Comparison of ENCODE assay signal across 25 cellular contexts in the genomic region with DNA sequence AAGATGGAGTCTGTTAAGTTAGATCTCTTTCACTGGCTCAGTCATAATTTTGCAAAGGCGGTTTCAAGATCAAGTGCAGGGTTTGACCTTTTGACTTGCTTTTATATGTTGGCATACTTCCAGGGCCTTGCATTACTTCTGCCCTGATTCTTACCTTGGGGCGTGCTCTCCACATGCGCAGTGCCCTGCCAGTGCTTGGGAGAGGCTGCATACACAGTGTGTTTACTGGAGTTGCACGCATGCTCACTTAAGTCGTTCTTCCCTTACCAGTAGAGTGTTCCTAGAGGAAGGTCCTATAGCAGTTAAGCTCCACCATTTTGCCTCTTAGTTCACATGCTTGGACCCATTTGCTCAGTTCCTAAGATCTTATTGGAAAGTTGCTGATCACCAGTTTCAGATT. TPM values are rescaled to one million over a fixed set of nuclear protein-coding genes. Genes with fewer than 3 reads are reported as not detected.
DNase-seq lines count a peak whose midpoint lies in the region; ATAC-seq, FAIRE-seq and TF ChIP-seq lines count a peak whose summit lies in the region.
"Had no signal": no experiment of that assay in that cellular context is flagged by ENCODE, and none has a peak within 500 bp of the region (broad histone marks: within the 10 kb centered on the region; RNA-seq: fewer than 3 reads in every experiment).

No MANE protein-coding gene starts in this region.

- H3K27me3 Mint-ChIP-seq in activated naive CD8-positive, alpha-beta T cell treated with anti-CD3 and anti-CD28 coated beads, Interleukin-2, amount 50 U/mL, for 24 hours: no peaks in the 10 kb centered on the region

- H4K20me1 ChIP-seq in DOHH2 (ENCODE audit: control insufficient read depth, insufficient read depth, low read depth, low read length): no peaks in the 10 kb centered on the region
- no peaks in the 10 kb centered on the region for H4K20me1 ChIP-seq in KMS-11 (ENCODE audit: insufficient read depth)
- H4K20me1 ChIP-seq in mammary epithelial cell (ENCODE audit: insufficient read depth, low read length): no peaks in the 10 kb centered on the region

- H3K36me3 ChIP-seq in DOHH2 (ENCODE audit: control insufficient read depth, low read length) (no peaks in the 10 kb centered on the region; the same call in 1 of the 2 replicates), KMS-11 (ENCODE audit: insufficient read depth) (no peaks in the 10 kb centered on the region), mammary epithelial cell (ENCODE audit: insufficient read depth, low read length) (no peaks in the 10 kb centered on the region)
- H3K36me3 ChIP-seq: heart left ventricle, right lobe of liver had no signal

- dilution Hi-C loops in mammary epithelial cell (cut with HindIII; ENCODE audit: low sequenced_read_pairs): no loop called here

- TF ChIP-seq CTCF in DOHH2 (IDR thresholded peaks at IDR 0.05; ENCODE audit: low read depth, low read length, poor library complexity, severe bottlenecking) (no peak), KMS-11 (conservative IDR thresholded peaks at IDR 0.05; ENCODE audit: low read depth, low read length) (no peak), mammary epithelial cell (conservative IDR thresholded peaks at IDR 0.05 in 1 of 2, IDR thresholded peaks at IDR 0.05 in 1 of 2; ENCODE audit: extremely low read depth in 1 of 2, insufficient read depth in 1 of 2, low read depth in 1 of 2, low read length in 2 of 2) (no peak)

- CTCF ChIA-PET in mammary epithelial cell (lab: Charles Lee; ENCODE audit: low non-redundant PET): no interaction called here

- H3K4me2 ChIP-seq in DOHH2 (ENCODE audit: low read length) (peak overlapping the region; percentile 50; the same call in 1 of the 2 replicates), KMS-11 (peak overlapping the region; percentile 62), mammary epithelial cell (ENCODE audit: insufficient read depth, low read depth, low read length) (no peak overlapping the region)

- no peak overlapping the region for H3K4me3 Mint-ChIP-seq in activated naive CD8-positive, alpha-beta T cell treated with anti-CD3 and anti-CD28 coated beads, Interleukin-2, amount 50 U/mL, for 24 hours
- H3K4me3 Mint-ChIP-seq: immature natural killer cell had no signal

- H3K36me3 Mint-ChIP-seq in activated naive CD8-positive, alpha-beta T cell treated with anti-CD3 and anti-CD28 coated beads, Interleukin-2, amount 50 U/mL, for 24 hours (ENCODE audit: low read depth): no peaks in the 10 kb centered on the region
- H3K36me3 Mint-ChIP-seq: immature natural killer cell had no signal

- no TSS peak for BruUV-seq in mammary epithelial cell (replicated peaks; lab: Mats Ljungman, UMichigan)

- ATAC-seq in activated naive CD8-positive, alpha-beta T cell treated with anti-CD3 and anti-CD28 coated beads, Interleukin-2, amount 50 U/mL, for 24 hours: peak; percentile 18
- ATAC-seq in GM21825 (IDR thresholded peaks at IDR 0.05; ENCODE audit: unreplicated experiment): no peak
- ATAC-seq: heart left ventricle, left ventricle myocardium superior had no signal

- peaks cover 86% of the 10 kb centered on the region for H3K4me1 Mint-ChIP-seq in activated naive CD8-positive, alpha-beta T cell treated with anti-CD3 and anti-CD28 coated beads, Interleukin-2, amount 50 U/mL, for 24 hours

- WGBS in mammary epithelial cell (ENCODE audit: low coverage, missing lambda C conversion rate): 95% methylated on average over 4 of the region's 5 CpGs

- no peaks in the 10 kb centered on the region for H3K9me2 ChIP-seq in DOHH2 (replicated peaks; ENCODE audit: control insufficient read depth, low read length)

- H3K4me3 ChIP-seq in DOHH2 (ENCODE audit: low read length) (no peak overlapping the region), KMS-11 (IDR thresholded peaks at IDR 0.05; ENCODE audit: insufficient read depth, low read depth, low read length) (no peak overlapping the region), mammary epithelial cell (replicated peaks in 1 of 3; ENCODE audit: insufficient read depth in 1 of 3, low read depth in 2 of 3, low read length in 3 of 3) (no peak overlapping the region)
- H3K4me3 ChIP-seq: heart left ventricle, right lobe of liver had no signal

- H3K4me1 ChIP-seq in DOHH2 (ENCODE audit: control insufficient read depth, low read length): peaks cover 64% of the 10 kb centered on the region
- H3K4me1 ChIP-seq in KMS-11 (ENCODE audit: low read depth, poor library complexity, severe bottlenecking): peaks cover 86% of the 10 kb centered on the region
- peaks cover 46% of the 10 kb centered on the region for H3K4me1 ChIP-seq in mammary epithelial cell (ENCODE audit: insufficient read depth, low read length)

- H3K79me2 ChIP-seq in DOHH2 (ENCODE audit: control insufficient read depth, low read length) (no peaks in the 10 kb centered on the region), KMS-11 (ENCODE audit: insufficient read depth, low read depth) (no peaks in the 10 kb centered on the region), mammary epithelial cell (ENCODE audit: insufficient read depth, low read length) (no peaks in the 10 kb centered on the region)

- H3K9me3 Mint-ChIP-seq in activated naive CD8-positive, alpha-beta T cell treated with anti-CD3 and anti-CD28 coated beads, Interleukin-2, amount 50 U/mL, for 24 hours: no peaks in the 10 kb centered on the region
- H3K9me3 Mint-ChIP-seq: immature natural killer cell had no signal

- H3K27me3 ChIP-seq in DOHH2 (ENCODE audit: control insufficient read depth, low read length) (no peaks in the 10 kb centered on the region), KMS-11 (ENCODE audit: insufficient read depth, low read depth) (no peaks in the 10 kb centered on the region), mammary epithelial cell (ENCODE audit: insufficient read depth, low read length) (no peaks in the 10 kb centered on the region)
- H3K27me3 ChIP-seq: heart left ventricle, right lobe of liver had no signal

- H2AFZ ChIP-seq in KMS-11 (ENCODE audit: low read depth): peak overlapping the region; percentile 18
- no peak overlapping the region for H2AFZ ChIP-seq in mammary epithelial cell (ENCODE audit: low read depth, low read length)

- intact Hi-C loops in mammary epithelial cell (cut with micrococcal nuclease): no loop called here

- no peaks in the 10 kb centered on the region for H3F3A ChIP-seq in DOHH2 (ENCODE audit: control insufficient read depth, insufficient read depth)

- FAIRE-seq in H54 (lab: Jason Lieb, UNC): no peak
- FAIRE-seq: D721Med, G401.6, TTC549 had no signal

- H3K27ac ChIP-seq in DOHH2 (ENCODE audit: low read depth, low read length): peak overlapping the region; percentile 58
- H3K27ac ChIP-seq in KMS-11: peak overlapping the region; percentile 90
- H3K27ac ChIP-seq in mammary epithelial cell (ENCODE audit: insufficient read depth, low read depth, low read length): no peak overlapping the region
- H3K27ac ChIP-seq: heart left ventricle, right lobe of liver had no signal

- H3K9me3 ChIP-seq in DOHH2 (ENCODE audit: control insufficient read depth, insufficient read depth, low read length) (no peaks in the 10 kb centered on the region), mammary epithelial cell (replicated peaks; ENCODE audit: insufficient read depth, low read length) (no peaks in the 10 kb centered on the region)
- H3K9me3 ChIP-seq: heart left ventricle, right lobe of liver had no signal

- TF ChIP-seq POLR2A in H54 (IDR thresholded peaks at IDR 0.05; ENCODE audit: low read depth, low read length): no peak

- peak overlapping the region; percentile 50; the same call in 1 of the 2 replicates for H3K9ac ChIP-seq in KMS-11
- no peak overlapping the region for H3K9ac ChIP-seq in mammary epithelial cell (ENCODE audit: insufficient read depth, low read length)

- DNase-seq in activated naive CD8-positive, alpha-beta T cell treated with anti-CD3 and anti-CD28 coated beads, Interleukin-2, amount 50 U/mL, for 24 hours: no peak
- DNase-seq in retina (peak; percentile 17), NCI-H2029 (lab: John Stamatoyannopoulos, UW) (no peak), H54 (ENCODE audit: insufficient read length, low spot score) (no peak), mammary epithelial cell (no peak)
- DNase-seq: activated CD4-positive, alpha-beta T cell treated with anti-CD3 and anti-CD28 coated beads for 4 hours; activated CD8-positive, alpha-beta memory T cell treated with anti-CD3 and anti-CD28 coated beads, Interleukin-2, amount 50 U/mL, for 48 hours; activated naive CD4-positive, alpha-beta T cell treated with Interleukin-2 at 50 U/mL for 16 hours; AML-193; GOT3; heart left ventricle; immature natural killer cell; left ventricle myocardium superior; NCI-H1436 treated with DMSO at 0.1 percent for 48 hours; NK-92 treated with Interleukin-12 subunit alpha and Interleukin-12 subunit beta, amount 100 ng/mL, for 24 hours; right lobe of liver; stimulated activated naive CD4-positive, alpha-beta T cell treated with Interleukin-2 at 50 U/mL for 16 hours; SW 1271 had no signal

- in situ Hi-C loops in mammary epithelial cell (cut with MboI; ENCODE audit: low sequenced_read_pairs in 2 of 2): no loop called here

- no peak overlapping the region for H3K27ac Mint-ChIP-seq in activated naive CD8-positive, alpha-beta T cell treated with anti-CD3 and anti-CD28 coated beads, Interleukin-2, amount 50 U/mL, for 24 hours

RNA-seq across cellular contexts. Expression of a gene that starts 21.0 kb away (rescaled TPM):
- total RNA-seq in mammary epithelial cell: 100 to 1,000 TPM in 1 of 2 donors, 10 to 100 TPM in 1; 96.9 to 111 TPM
- polyA plus RNA-seq in mammary epithelial cell: 169 TPM
- 63.6 TPM for polyA minus RNA-seq in mammary epithelial cell

RNA-seq across cellular contexts. Expression of a gene that starts 57.0 kb away (rescaled TPM):
- 10 to 100 TPM in 1 of 2 donors, not detected in 1; 13.8 TPM for total RNA-seq in mammary epithelial cell
- polyA plus RNA-seq in mammary epithelial cell: 3.6 TPM
- polyA minus RNA-seq in mammary epithelial cell: not detected
- total RNA-seq: left ventricle myocardium superior, myocyte had no signal
- polyA plus RNA-seq: heart left ventricle, immature natural killer cell had no signal
